In genomic region chr2:192277494-192278109, GRCh38 we compare ENCODE assay signal across 21 cellular contexts.
DNase-seq lines count a peak whose midpoint lies in the region; ATAC-seq and FAIRE-seq lines count a peak whose summit lies in the region.
"Had no signal": no experiment of that assay in that cellular context is flagged by ENCODE, and none has a peak within 500 bp of the region (broad histone marks: within the 10 kb centered on the region; RNA-seq: fewer than 3 reads in every experiment).

No MANE protein-coding gene starts in this region.

- peak; percentile 38 for FAIRE-seq in GM18507 (lab: Jason Lieb, UNC)
- FAIRE-seq: D721Med, H1 had no signal

- ATAC-seq in GM21390 (IDR thresholded peaks at IDR 0.05; ENCODE audit: unreplicated experiment), result peak; percentile 55
- peak; percentile 42 for ATAC-seq in HG03175 (IDR thresholded peaks at IDR 0.05; ENCODE audit: unreplicated experiment)
- ATAC-seq: T-helper 17 cell had no signal

- DNase-seq in GM18507 (ENCODE audit: extremely low spot score, insufficient read length, low read depth) (no peak), RPMI8226 (peak; percentile 7), DMS 273 (lab: John Stamatoyannopoulos, UW; ENCODE audit: unreplicated experiment) (no peak), putamen (ENCODE audit: low spot score) (no peak), DMS153 treated with DMSO at 0.1 percent for 48 hours (lab: John Stamatoyannopoulos, UW; ENCODE audit: unreplicated experiment) (no peak), kidney glomerular epithelial cell (lab: John Stamatoyannopoulos, UW) (no peak)
- DNase-seq: BE2C, DMS79, KBM-7, NCI-H1105, NCI-H146, NCI-H2029, NCI-H226, NCI-H524 treated with DMSO at 0.1 percent for 48 hours, SHP77 treated with DMSO at 0.1 percent for 48 hours, SW 1271, T-helper 17 cell had no signal
